11 cellular contexts compared by ENCODE assay signal in genomic region chr2:226079677-226080076, GRCh38.
DNase-seq lines count a peak whose midpoint lies in the region; ATAC-seq and TF ChIP-seq lines count a peak whose summit lies in the region.
"Had no signal": no experiment of that assay in that cellular context is flagged by ENCODE, and none has a peak within 500 bp of the region (broad histone marks: within the 10 kb centered on the region; RNA-seq: fewer than 3 reads in every experiment).

No MANE protein-coding gene starts in this region.

- no peaks in the 10 kb centered on the region for H3K9me3 ChIP-seq in osteoblast (ENCODE audit: low read depth, low read length)

- no peaks in the 10 kb centered on the region for H3K36me3 ChIP-seq in osteoblast (ENCODE audit: insufficient read depth, low read length)

- H4K20me1 ChIP-seq in osteoblast (ENCODE audit: insufficient read depth, low read length) = no peaks in the 10 kb centered on the region

- H3K27ac ChIP-seq in osteoblast (ENCODE audit: low read depth, low read length) = peak overlapping the region; percentile 74

- ATAC-seq in GM18502 (IDR thresholded peaks at IDR 0.05; ENCODE audit: poor library complexity, unreplicated experiment) (no peak), GM19324 (IDR thresholded peaks at IDR 0.05; ENCODE audit: low FRiP score, unreplicated experiment) (no peak)

- H3K4me3 ChIP-seq in choroid plexus epithelial cell (ENCODE audit: low read depth, low read length) = no peak overlapping the region
- H3K4me3 ChIP-seq in osteoblast (ENCODE audit: insufficient read depth, low read length) = no peak overlapping the region

- no peaks in the 10 kb centered on the region for H3K27me3 ChIP-seq in osteoblast (ENCODE audit: insufficient read depth, low read length)

- H3K79me2 ChIP-seq in osteoblast (ENCODE audit: insufficient read depth, low read length) = no peaks in the 10 kb centered on the region

- peaks cover 34% of the 10 kb centered on the region for H3K4me1 ChIP-seq in osteoblast (ENCODE audit: insufficient read depth, low read length)

- H3K4me2 ChIP-seq in osteoblast (ENCODE audit: insufficient read depth, low read length) = peak overlapping the region; percentile 34

- TF ChIP-seq CTCF in choroid plexus epithelial cell (conservative IDR thresholded peaks at IDR 0.05; ENCODE audit: low read depth, low read length) = no peak
- TF ChIP-seq CTCF in osteoblast (IDR thresholded peaks at IDR 0.05; ENCODE audit: extremely low read depth, low read depth, low read length) = no peak

- DNase-seq in GM04504 (ENCODE audit: low read depth) = peak; percentile 77
- peak; percentile 13 for DNase-seq in MV-4-11 (lab: John Stamatoyannopoulos, UW)
- DNase-seq in choroid plexus epithelial cell (ENCODE audit: low read depth) = peak; percentile 86
- no peak for DNase-seq in osteoblast (ENCODE audit: insufficient read length, low spot score, missing footprints)
- no peak for DNase-seq in pons (ENCODE audit: low spot score)
- DNase-seq in activated CD8-positive, alpha-beta memory T cell treated with anti-CD3 and anti-CD28 coated beads, Interleukin-2, amount 50 U/mL, for 48 hours = no peak
- DNase-seq: hypothalamus; NCI-H146; stimulated activated CD4-positive, alpha-beta T cell treated with anti-CD3 and anti-CD28 coated beads, Interleukin-4, amount 100 ng/mL, for 4 hours had no signal

- H2AFZ ChIP-seq in osteoblast (ENCODE audit: low read length) = no peak overlapping the region

Comparison
In these comparisons a context has a peak if more than half of its experiments do, and no peak if none do; other contexts are left out.
1. DNase-seq: peak in GM04504 (single experiment), MV-4-11 (single experiment) and choroid plexus epithelial cell (single experiment); none in osteoblast (single experiment), pons (single experiment) and activated CD8-positive, alpha-beta memory T cell treated with anti-CD3 and anti-CD28 coated beads, Interleukin-2, amount 50 U/mL, for 48 hours (single experiment).